In genomic region chr1:29383972-29384371, GRCh38 we compare ENCODE assay signal across 21 cellular contexts.
DNase-seq lines count a peak whose midpoint lies in the region; ATAC-seq, FAIRE-seq and TF ChIP-seq lines count a peak whose summit lies in the region.
"Had no signal": no experiment of that assay in that cellular context is flagged by ENCODE, and none has a peak within 500 bp of the region (broad histone marks: within the 10 kb centered on the region; RNA-seq: fewer than 3 reads in every experiment).

No MANE protein-coding gene starts in this region.

- peak; percentile 97 for FAIRE-seq in endothelial cell of umbilical vein (lab: Jason Lieb, UNC)

- H3K4me1 ChIP-seq in PC-3 (ENCODE audit: insufficient read depth, low read length) (peaks cover 16% of the 10 kb centered on the region; the same call in 1 of the 2 replicates), endothelial cell of umbilical vein (ENCODE audit: control insufficient read depth, extremely low read depth, insufficient read depth, low read length) (peaks cover 18% of the 10 kb centered on the region), osteoblast (ENCODE audit: insufficient read depth, low read length) (peaks cover 7% of the 10 kb centered on the region)
- H3K4me1 ChIP-seq: foreskin keratinocyte, vagina had no signal

- H3F3A ChIP-seq in PC-3 (ENCODE audit: low read length, unreplicated experiment), result no peaks in the 10 kb centered on the region

- no peak overlapping the region for H3K4me3 Mint-ChIP-seq in naive thymus-derived CD8-positive, alpha-beta T cell
- H3K4me3 Mint-ChIP-seq in activated CD8-positive, alpha-beta T cell treated with anti-CD3 and anti-CD28 coated beads for 36 hours, result no peak overlapping the region
- H3K4me3 Mint-ChIP-seq: activated CD4-positive, alpha-beta T cell treated with anti-CD3 and anti-CD28 coated beads for 36 hours; activated naive CD8-positive, alpha-beta T cell treated with anti-CD3 and anti-CD28 coated beads, Interleukin-2, amount 50 U/mL, for 24 hours; activated T-cell treated with anti-CD3 and anti-CD28 coated beads, Interleukin-2, amount 50 U/mL, for 4 hours; CD4-positive, alpha-beta T cell had no signal

- no peaks in the 10 kb centered on the region for H3K27me3 ChIP-seq in PC-3 (ENCODE audit: low read length)
- no peaks in the 10 kb centered on the region for H3K27me3 ChIP-seq in endothelial cell of umbilical vein (ENCODE audit: control insufficient read depth in 2 of 2, insufficient read depth in 2 of 2, low read length in 2 of 2)
- no peaks in the 10 kb centered on the region for H3K27me3 ChIP-seq in osteoblast (ENCODE audit: insufficient read depth, low read length)

- H4K20me1 ChIP-seq in PC-3 (ENCODE audit: low read length) (no peaks in the 10 kb centered on the region), endothelial cell of umbilical vein (replicated peaks; ENCODE audit: control insufficient read depth, extremely low read depth, insufficient read depth, low read length) (no peaks in the 10 kb centered on the region), osteoblast (ENCODE audit: insufficient read depth, low read length) (no peaks in the 10 kb centered on the region)

- no peaks in the 10 kb centered on the region for H3K9me1 ChIP-seq in endothelial cell of umbilical vein (replicated peaks; ENCODE audit: control insufficient read depth, extremely low read depth, insufficient read depth, low read length)

- H3K27ac ChIP-seq in PC-3 (ENCODE audit: low read length) (no peak overlapping the region), endothelial cell of umbilical vein (ENCODE audit: insufficient read depth, low read depth, low read length) (peak overlapping the region; percentile 30), osteoblast (ENCODE audit: low read depth, low read length) (no peak overlapping the region)
- H3K27ac ChIP-seq: foreskin keratinocyte, HL-60, vagina had no signal

- no peaks in the 10 kb centered on the region for H3K9me2 ChIP-seq in PC-3 (replicated peaks; ENCODE audit: low read length)

- H3K9me3 Mint-ChIP-seq in naive thymus-derived CD8-positive, alpha-beta T cell, result peaks cover 2 to 25% (median 13%) of the 10 kb centered on the region in 9 donors
- H3K9me3 Mint-ChIP-seq in activated CD8-positive, alpha-beta T cell treated with anti-CD3 and anti-CD28 coated beads for 36 hours, result peaks cover 9% of the 10 kb centered on the region

- dilution Hi-C loops in endothelial cell of umbilical vein (cut with MboI; ENCODE audit: extremely low pct_ligation_motif_present, low sequenced_read_pairs), result no loop called here

- H3K9ac ChIP-seq in PC-3 (ENCODE audit: low read length) (no peak overlapping the region), endothelial cell of umbilical vein (replicated peaks; ENCODE audit: extremely low read depth, insufficient read depth, low read length) (no peak overlapping the region)

- POLR2A ChIA-PET in PC-3 (lab: Charles Lee; ENCODE audit: unreplicated experiment) (no interaction called here), endothelial cell of umbilical vein (lab: Charles Lee) (interaction anchor here (0.6 kb wide), 1 partner anchor 1055 kb away, joined by 11 read pairs; no protein-coding TSS in a partner anchor)
- POLR2A ChIA-PET in naive thymus-derived CD8-positive, alpha-beta T cell (lab: Charles Lee), result no interaction called here
- POLR2A ChIA-PET in activated CD8-positive, alpha-beta T cell treated with anti-CD3 and anti-CD28 coated beads for 36 hours (lab: Charles Lee), result no interaction called here

- no peak for TF ChIP-seq CTCF in PC-3 (conservative IDR thresholded peaks at IDR 0.05; ENCODE audit: low read depth, low read length)
- TF ChIP-seq CTCF in endothelial cell of umbilical vein (IDR thresholded peaks at IDR 0.05; ENCODE audit: extremely low read depth in 1 of 2, insufficient read depth in 1 of 2, low read depth in 1 of 2, low read length in 2 of 2), result no peak
- TF ChIP-seq CTCF in osteoblast (IDR thresholded peaks at IDR 0.05; ENCODE audit: extremely low read depth, low read depth, low read length), result no peak
- no peak for TF ChIP-seq CTCF in activated CD8-positive, alpha-beta T cell treated with anti-CD3 and anti-CD28 coated beads for 36 hours (IDR thresholded peaks at IDR 0.05)

- H3K27me3 Mint-ChIP-seq in naive thymus-derived CD8-positive, alpha-beta T cell, result peaks cover 25 to 56% (median 48%) of the 10 kb centered on the region in 5 donors
- H3K27me3 Mint-ChIP-seq in activated CD8-positive, alpha-beta T cell treated with anti-CD3 and anti-CD28 coated beads for 36 hours, result peaks cover 13% of the 10 kb centered on the region

- peaks cover 0 to 3% (median 0%) of the 10 kb centered on the region in 4 donors for H3K4me1 Mint-ChIP-seq in naive thymus-derived CD8-positive, alpha-beta T cell
- no peaks in the 10 kb centered on the region for H3K4me1 Mint-ChIP-seq in activated CD8-positive, alpha-beta T cell treated with anti-CD3 and anti-CD28 coated beads for 36 hours (ENCODE audit: low read depth)
- H3K4me1 Mint-ChIP-seq: activated CD4-positive, alpha-beta T cell treated with anti-CD3 and anti-CD28 coated beads for 36 hours; activated naive CD8-positive, alpha-beta T cell treated with anti-CD3 and anti-CD28 coated beads, Interleukin-2, amount 50 U/mL, for 24 hours had no signal

- intact Hi-C loops in PC-3 (cut with micrococcal nuclease) (no loop called here), endothelial cell of umbilical vein (cut with micrococcal nuclease) (loop anchor here (1.0 to 5.0 kb wide), 4 partner anchors 69 to 701 kb away; partner anchors contain the start of gene PTPRU)
- intact Hi-C loops in activated CD8-positive, alpha-beta T cell treated with anti-CD3 and anti-CD28 coated beads for 36 hours (cut with micrococcal nuclease), result no loop called here

- BruUV-seq in PC-3 (replicated peaks; lab: Mats Ljungman, UMichigan), result no TSS peak
- BruUV-seq in endothelial cell of umbilical vein (replicated peaks; lab: Mats Ljungman, UMichigan), result no TSS peak

- H3K79me2 ChIP-seq in PC-3 (ENCODE audit: low read length) (no peaks in the 10 kb centered on the region), endothelial cell of umbilical vein (ENCODE audit: control insufficient read depth, insufficient read depth, low read length) (no peaks in the 10 kb centered on the region), osteoblast (ENCODE audit: insufficient read depth, low read length) (no peaks in the 10 kb centered on the region)

- peaks cover 2 to 11% (median 4%) of the 10 kb centered on the region in 3 donors for H3K36me3 Mint-ChIP-seq in naive thymus-derived CD8-positive, alpha-beta T cell
- H3K36me3 Mint-ChIP-seq in activated CD8-positive, alpha-beta T cell treated with anti-CD3 and anti-CD28 coated beads for 36 hours (ENCODE audit: low read depth), result peaks cover 2% of the 10 kb centered on the region

- H3K36me3 ChIP-seq in PC-3 (ENCODE audit: low read depth, low read length) (no peaks in the 10 kb centered on the region), endothelial cell of umbilical vein (ENCODE audit: control insufficient read depth in 2 of 2, extremely low read depth in 1 of 2, insufficient read depth in 2 of 2, low read length in 2 of 2) (no peaks in the 10 kb centered on the region), osteoblast (ENCODE audit: insufficient read depth, low read length) (no peaks in the 10 kb centered on the region)
- H3K36me3 ChIP-seq: vagina had no signal

- no peak overlapping the region; the same call in 1 of the 2 replicates for H2AFZ ChIP-seq in PC-3 (ENCODE audit: low read length)
- H2AFZ ChIP-seq in endothelial cell of umbilical vein (ENCODE audit: low read depth, low read length), result peak overlapping the region; percentile 67
- peak overlapping the region; percentile 53 for H2AFZ ChIP-seq in osteoblast (ENCODE audit: low read length)

- peak; percentile 49 for DNase-seq in EH (ENCODE audit: low read depth)
- peak; percentile 27 for DNase-seq in PC-3
- peak; percentile 66 for DNase-seq in endothelial cell of umbilical vein (ENCODE audit: low read depth, low spot score)
- DNase-seq in osteoblast (ENCODE audit: insufficient read length, low spot score, missing footprints), result peak; percentile 82
- no peak for DNase-seq in naive thymus-derived CD8-positive, alpha-beta T cell
- DNase-seq in activated CD8-positive, alpha-beta T cell treated with anti-CD3 and anti-CD28 coated beads for 36 hours, result no peak
- DNase-seq: activated CD4-positive, alpha-beta T cell treated with anti-CD3 and anti-CD28 coated beads for 36 hours; activated naive CD8-positive, alpha-beta T cell treated with anti-CD3 and anti-CD28 coated beads, Interleukin-2, amount 50 U/mL, for 24 hours; activated T-cell treated with anti-CD3 and anti-CD28 coated beads, Interleukin-2, amount 50 U/mL, for 4 hours; CD4-positive, alpha-beta T cell; GF-D8; Kasumi-1; mucosa of descending colon; NCI-H1694 treated with DMSO at 0.1 percent for 48 hours; SHP77; stimulated activated CD4-positive, alpha-beta T cell treated with anti-CD3 and anti-CD28 coated beads, Interleukin-4, amount 100 ng/mL, for 1 hour had no signal

- 0 out of 2 replicates have a peak overlapping the region, but pooled peaks have one; percentile 21 for H3K4me2 ChIP-seq in PC-3 (ENCODE audit: low read length)
- H3K4me2 ChIP-seq in endothelial cell of umbilical vein (ENCODE audit: insufficient read depth, low read length), result peak overlapping the region; percentile 49
- peak overlapping the region; percentile 38 for H3K4me2 ChIP-seq in osteoblast (ENCODE audit: insufficient read depth, low read length)

- H3K27ac Mint-ChIP-seq in naive thymus-derived CD8-positive, alpha-beta T cell, result no peak overlapping the region
- H3K27ac Mint-ChIP-seq in activated CD8-positive, alpha-beta T cell treated with anti-CD3 and anti-CD28 coated beads for 36 hours, result no peak overlapping the region
- H3K27ac Mint-ChIP-seq: activated CD4-positive, alpha-beta T cell treated with anti-CD3 and anti-CD28 coated beads for 36 hours; activated naive CD8-positive, alpha-beta T cell treated with anti-CD3 and anti-CD28 coated beads, Interleukin-2, amount 50 U/mL, for 24 hours; CD4-positive, alpha-beta T cell had no signal

- TF ChIP-seq POLR2A in endothelial cell of umbilical vein (IDR thresholded peaks at IDR 0.05; ENCODE audit: low read depth, low read length), result no peak

- ATAC-seq in PC-3 (peak; percentile 55), HG02763 (IDR thresholded peaks at IDR 0.05; ENCODE audit: unreplicated experiment) (no peak), HG02973 (IDR thresholded peaks at IDR 0.05; ENCODE audit: unreplicated experiment) (no peak)
- ATAC-seq in naive thymus-derived CD8-positive, alpha-beta T cell, result no peak
- no peak for ATAC-seq in activated CD8-positive, alpha-beta T cell treated with anti-CD3 and anti-CD28 coated beads for 36 hours
- ATAC-seq: activated CD4-positive, alpha-beta T cell treated with anti-CD3 and anti-CD28 coated beads for 36 hours; activated naive CD8-positive, alpha-beta T cell treated with anti-CD3 and anti-CD28 coated beads, Interleukin-2, amount 50 U/mL, for 24 hours; activated T-cell treated with anti-CD3 and anti-CD28 coated beads, Interleukin-2, amount 50 U/mL, for 4 hours; foreskin keratinocyte; mucosa of descending colon had no signal

- CTCF ChIA-PET in PC-3 (lab: Charles Lee), result no interaction called here
- CTCF ChIA-PET in endothelial cell of umbilical vein (lab: Charles Lee), result interaction anchor here (0.7 to 4.7 kb wide), 4 partner anchors 9 to 996 kb away, joined by 3 to 25 read pairs (median 4); no protein-coding TSS in a partner anchor
- CTCF ChIA-PET in activated CD8-positive, alpha-beta T cell treated with anti-CD3 and anti-CD28 coated beads for 36 hours (lab: Charles Lee), result no interaction called here

- H3K9me3 ChIP-seq in PC-3 (ENCODE audit: low read length) (peaks cover 4% of the 10 kb centered on the region), endothelial cell of umbilical vein (replicated peaks; ENCODE audit: control insufficient read depth, insufficient read depth, low read length) (no peaks in the 10 kb centered on the region), osteoblast (ENCODE audit: low read depth, low read length) (no peaks in the 10 kb centered on the region)
- H3K9me3 ChIP-seq: vagina had no signal

- H3K4me3 ChIP-seq in PC-3 (ENCODE audit: low read length) (no peak overlapping the region), endothelial cell of umbilical vein (replicated peaks in 1 of 3; ENCODE audit: insufficient read depth in 1 of 3, low read depth in 1 of 3, low read length in 3 of 3) (no peak overlapping the region), osteoblast (ENCODE audit: insufficient read depth, low read length) (peak overlapping the region; percentile 20)
- H3K4me3 ChIP-seq: mucosa of descending colon, vagina had no signal

Comparison
In these comparisons a context has a peak if more than half of its experiments do, and no peak if none do; other contexts are left out.
1. DNase-seq: peak in EH (single experiment), PC-3 (single experiment), endothelial cell of umbilical vein (single experiment) and osteoblast (single experiment); none in naive thymus-derived CD8-positive, alpha-beta T cell (0 of 10) and activated CD8-positive, alpha-beta T cell treated with anti-CD3 and anti-CD28 coated beads for 36 hours (single experiment).
2. Peak in every context shown above with its lines, with median percentiles within 50 percentile points of each other: H3K4me2 ChIP-seq.